In the genomic region with DNA sequence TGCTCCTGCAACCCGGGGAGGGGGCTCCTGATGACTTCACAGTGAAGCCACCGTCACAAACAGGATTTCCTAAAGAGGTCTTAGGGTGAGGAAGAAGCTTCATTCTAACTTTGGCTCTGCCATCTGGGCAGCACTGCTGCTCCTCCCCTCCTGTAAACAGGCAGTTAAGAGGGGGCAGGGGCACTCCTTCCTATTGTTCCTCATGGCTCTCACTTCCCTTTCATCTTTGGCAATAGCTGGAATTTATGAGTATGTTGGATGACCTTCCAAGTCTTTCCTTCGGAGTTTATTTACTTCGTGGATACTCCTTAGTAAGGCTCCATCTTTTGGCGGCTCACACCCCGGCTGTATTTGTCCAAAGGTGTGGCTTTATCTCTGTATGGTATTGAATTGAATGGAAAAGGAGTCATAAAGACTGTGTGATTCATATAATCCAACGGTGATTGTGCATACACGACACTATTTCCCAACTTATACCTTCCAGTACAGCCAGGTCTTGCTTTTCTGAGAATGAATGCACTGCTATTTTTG, we compare ENCODE assay signal across 8 cellular contexts. TPM values are rescaled to one million over a fixed set of nuclear protein-coding genes. Genes with fewer than 3 reads are reported as not detected.
DNase-seq lines count a peak whose midpoint lies in the region; ATAC-seq and TF ChIP-seq lines count a peak whose summit lies in the region.

No MANE protein-coding gene starts in this region.

- H3K27me3 Mint-ChIP-seq in Calu3 (ENCODE audit: unreplicated experiment) = no peaks in the 10 kb centered on the region

- H3K27ac Mint-ChIP-seq in Calu3 (ENCODE audit: unreplicated experiment) = peak overlapping the region; percentile 89

- no peaks in the 10 kb centered on the region for H3K27me3 ChIP-seq in muscle layer of duodenum (ENCODE audit: low read depth, low read length)

- H3K9me3 Mint-ChIP-seq in Calu3 (ENCODE audit: low read depth, unreplicated experiment) = no peaks in the 10 kb centered on the region

- peaks cover 60% of the 10 kb centered on the region for H3K4me1 Mint-ChIP-seq in Calu3 (ENCODE audit: low read depth, unreplicated experiment)

- H3K9me3 ChIP-seq in muscle layer of duodenum (ENCODE audit: control insufficient read depth in 1 of 2, low read length in 2 of 2) = no peaks in the 10 kb centered on the region

- intact Hi-C loops in Calu3 (cut with micrococcal nuclease; ENCODE audit: unreplicated experiment) = no loop called here

- in situ Hi-C loops in GM13976 (cut with MboI; ENCODE audit: low sequenced_read_pairs, unreplicated experiment) = no loop called here

- peak overlapping the region in 1 of 2 donors; percentile 4 for H3K4me3 ChIP-seq in muscle layer of duodenum (ENCODE audit: low read depth in 1 of 2, low read length in 2 of 2)

- peaks cover 20% of the 10 kb centered on the region for H3K36me3 Mint-ChIP-seq in Calu3 (ENCODE audit: insufficient read depth, unreplicated experiment)

- BruUV-seq in Calu3 (replicated peaks; lab: Mats Ljungman, UMichigan) = no TSS peak

- no peak for ATAC-seq in HG03039 (IDR thresholded peaks at IDR 0.05; ENCODE audit: unreplicated experiment)
- ATAC-seq in HG03045 (IDR thresholded peaks at IDR 0.05; ENCODE audit: unreplicated experiment) = no peak
- no peak for ATAC-seq in HG02973 (IDR thresholded peaks at IDR 0.05; ENCODE audit: unreplicated experiment)

- H3K36me3 ChIP-seq in muscle layer of duodenum (ENCODE audit: control insufficient read depth in 1 of 2, insufficient read depth in 2 of 2, low read length in 2 of 2) = no peaks in the 10 kb centered on the region

- DNase-seq in Calu3 (no peak), NCI-H226 (peak; percentile 92), amniotic epithelial cell (ENCODE audit: low read depth) (peak; percentile 38), GM13976 (ENCODE audit: low spot score) (no peak)

- H3K4me1 ChIP-seq in muscle layer of duodenum (ENCODE audit: control insufficient read depth in 1 of 2, insufficient read depth in 2 of 2, low read length in 2 of 2) = peaks cover 0 to 12% of the 10 kb centered on the region in 2 donors

- peak overlapping the region; percentile 69 for H3K27ac ChIP-seq in muscle layer of duodenum (ENCODE audit: low read length)

- H3K4me3 Mint-ChIP-seq in Calu3 (ENCODE audit: low read depth, unreplicated experiment) = no peak overlapping the region

- CTCF ChIA-PET in Calu3 (lab: Charles Lee) = interaction anchor here (0.6 to 0.7 kb wide), 2 partner anchors 11 to 188 kb away, joined by 4 read pairs; no protein-coding TSS in a partner anchor

- TF ChIP-seq CTCF in Calu3 (IDR thresholded peaks at IDR 0.05; ENCODE audit: unreplicated experiment) (no peak), GM13976 (IDR thresholded peaks at IDR 0.05; ENCODE audit: borderline replicate concordance, control extremely low read depth, extremely low read depth, insufficient read depth, missing control alignments) (no peak)

RNA-seq across cellular contexts. Expression of a gene that starts 55.4 kb away (rescaled TPM):
- 26.4 and 30.0 TPM in 2 replicates for total RNA-seq in Calu3 (2022)

Comparison
In these comparisons a context has a peak if more than half of its experiments do, and no peak if none do; other contexts are left out.
1. DNase-seq: peak in NCI-H226 (single experiment) and amniotic epithelial cell (single experiment); none in Calu3 (single experiment) and GM13976 (single experiment).